ENCODE assay signal across 1 cellular context in genomic region chr9:112112941-112113399, GRCh38.
TF ChIP-seq lines count a peak whose summit lies in the region.

No MANE protein-coding gene starts in this region.

TF ChIP-seq in GM23338, 12 proteins besides CTCF, POLR2A, EP300 and RAD21 (continued from another document):
- TF ChIP-seq ETS1 (IDR thresholded peaks at IDR 0.05) (no peak), CREB1 (CRISPR knock-in tag; IDR thresholded peaks at IDR 0.05; ENCODE audit: low read depth) (no peak), ZNF114 (CRISPR knock-in tag; IDR thresholded peaks at IDR 0.05) (no peak), EZH2phosphoT487 (IDR thresholded peaks at IDR 0.05; ENCODE audit: unreplicated experiment) (no peak), POLR2AphosphoS5 (IDR thresholded peaks at IDR 0.05; ENCODE audit: low read depth) (no peak), STAT1 (IDR thresholded peaks at IDR 0.05; ENCODE audit: unreplicated experiment) (no peak), JUNB (IDR thresholded peaks at IDR 0.05; ENCODE audit: unreplicated experiment) (no peak), REST (IDR thresholded peaks at IDR 0.05; ENCODE audit: unreplicated experiment) (no peak), ZNF331 (CRISPR knock-in tag; IDR thresholded peaks at IDR 0.05; ENCODE audit: low read depth) (no peak)
